15 cellular contexts compared by ENCODE assay signal in the genomic region with DNA sequence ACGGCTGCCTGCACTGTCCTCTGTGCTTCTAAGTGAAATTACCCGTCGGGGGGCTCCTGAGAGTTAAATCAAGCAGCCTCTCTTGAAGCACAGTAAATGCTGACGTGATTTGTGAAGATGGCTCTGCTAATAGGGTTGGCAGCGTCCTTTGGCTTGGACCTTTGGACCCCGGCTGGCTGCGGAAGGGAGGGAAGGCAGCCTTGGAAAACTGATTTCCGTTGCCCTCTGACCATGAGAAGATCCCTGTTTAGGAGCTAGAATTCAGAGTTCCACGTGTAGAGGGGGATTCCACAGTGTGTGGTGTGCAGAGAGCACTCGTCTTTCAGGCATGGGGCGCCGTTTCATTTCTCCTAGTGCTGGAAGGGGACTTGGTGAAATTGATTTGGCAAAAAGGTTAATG.
DNase-seq lines count a peak whose midpoint lies in the region; ATAC-seq and TF ChIP-seq lines count a peak whose summit lies in the region.
"Had no signal": no experiment of that assay in that cellular context is flagged by ENCODE, and none has a peak within 500 bp of the region (broad histone marks: within the 10 kb centered on the region; RNA-seq: fewer than 3 reads in every experiment).

No MANE protein-coding gene starts in this region.

- no peaks in the 10 kb centered on the region for H3K27me3 Mint-ChIP-seq in CD4-positive, alpha-beta T cell
- H3K27me3 Mint-ChIP-seq in T-helper 17 cell (no peaks in the 10 kb centered on the region), nephron progenitor cell (ENCODE audit: low read depth, poor library complexity) (peaks cover 1% of the 10 kb centered on the region)
- H3K27me3 Mint-ChIP-seq: CD4-positive, CD25-positive, alpha-beta regulatory T cell had no signal

- intact Hi-C loops in CD4-positive, alpha-beta T cell (cut with DNase I, micrococcal nuclease), result no loop called here

- peak overlapping the region; percentile 96 for H3K27ac Mint-ChIP-seq in CD4-positive, alpha-beta T cell
- H3K27ac Mint-ChIP-seq in T-helper 17 cell, result peak overlapping the region; percentile 99
- H3K27ac Mint-ChIP-seq in nephron progenitor cell, result peak overlapping the region; percentile 11
- H3K27ac Mint-ChIP-seq: GM23338 had no signal

- no peak for TF ChIP-seq CTCF in CD4-positive, alpha-beta T cell (IDR thresholded peaks at IDR 0.05)
- TF ChIP-seq CTCF in nephron progenitor cell (IDR thresholded peaks at IDR 0.05), result no peak

- H3K9me3 Mint-ChIP-seq in CD4-positive, alpha-beta T cell, result no peaks in the 10 kb centered on the region
- no peaks in the 10 kb centered on the region for H3K9me3 Mint-ChIP-seq in nephron progenitor cell
- H3K9me3 Mint-ChIP-seq: CD4-positive, CD25-positive, alpha-beta regulatory T cell; GM23338 had no signal

- no peak for DNase-seq in CD4-positive, alpha-beta T cell
- DNase-seq in T-helper 17 cell, result no peak
- DNase-seq in left lobe of liver (ENCODE audit: low spot score), result peak; percentile 60
- no peak for DNase-seq in nephron progenitor cell
- DNase-seq in anterior cingulate cortex (lab: John Stamatoyannopoulos, UW), result no peak
- DNase-seq in midbrain (lab: John Stamatoyannopoulos, UW), result no peak
- DNase-seq: 8988T; CD4-positive, CD25-positive, alpha-beta regulatory T cell; DMS79; H7 had no signal

- no peak overlapping the region for H3K27ac ChIP-seq in CD4-positive, alpha-beta T cell (ENCODE audit: low read depth, low read length)
- H3K27ac ChIP-seq: BLaER1 treated with 17β-estradiol and CSF1 and Interleukin-3, amounts not matched to agents 10 nM and 100 nM; HL-60 had no signal

- no peaks in the 10 kb centered on the region for H3K27me3 ChIP-seq in CD4-positive, alpha-beta T cell (ENCODE audit: control insufficient read depth, insufficient read depth, low read length)
- H3K27me3 ChIP-seq: BLaER1 treated with 17β-estradiol and CSF1 and Interleukin-3, amounts not matched to agents 10 nM and 100 nM had no signal

- no peaks in the 10 kb centered on the region for H3K9me3 ChIP-seq in CD4-positive, alpha-beta T cell (ENCODE audit: control insufficient read depth, low read length)
- H3K9me3 ChIP-seq in T-helper 17 cell (ENCODE audit: control insufficient read depth, low read length, poor library complexity, severe bottlenecking), result no peaks in the 10 kb centered on the region
- H3K9me3 ChIP-seq: BLaER1 treated with 17β-estradiol and CSF1 and Interleukin-3, amounts not matched to agents 10 nM and 100 nM had no signal

- no peak overlapping the region for H3K4me3 Mint-ChIP-seq in CD4-positive, alpha-beta T cell
- no peak overlapping the region for H3K4me3 Mint-ChIP-seq in T-helper 17 cell
- no peak overlapping the region for H3K4me3 Mint-ChIP-seq in nephron progenitor cell
- H3K4me3 Mint-ChIP-seq: GM23338 had no signal

- no peaks in the 10 kb centered on the region for H3K36me3 Mint-ChIP-seq in CD4-positive, alpha-beta T cell (ENCODE audit: low read depth)
- H3K36me3 Mint-ChIP-seq in T-helper 17 cell (ENCODE audit: low read depth) (no peaks in the 10 kb centered on the region), nephron progenitor cell (ENCODE audit: low read depth) (no peaks in the 10 kb centered on the region)
- H3K36me3 Mint-ChIP-seq: CD4-positive, CD25-positive, alpha-beta regulatory T cell had no signal

- CTCF ChIA-PET in CD4-positive, alpha-beta T cell (lab: Charles Lee), result no interaction called here

- POLR2A ChIA-PET in CD4-positive, alpha-beta T cell (lab: Charles Lee), result no interaction called here

- ATAC-seq in CD4-positive, alpha-beta T cell (ENCODE audit: poor library complexity), result no peak
- ATAC-seq in T-helper 17 cell (no peak), left lobe of liver (peak; percentile 89), GM21526 (IDR thresholded peaks at IDR 0.05; ENCODE audit: low FRiP score, unreplicated experiment) (no peak)
- ATAC-seq: GM12878, GM23338 had no signal

- peaks cover 29% of the 10 kb centered on the region for H3K4me1 Mint-ChIP-seq in CD4-positive, alpha-beta T cell (ENCODE audit: low read depth)
- peaks cover 22% of the 10 kb centered on the region for H3K4me1 Mint-ChIP-seq in T-helper 17 cell
- H3K4me1 Mint-ChIP-seq in nephron progenitor cell, result peaks cover 50% of the 10 kb centered on the region
- H3K4me1 Mint-ChIP-seq: GM23338 had no signal

Comparison
In these comparisons a context has a peak if more than half of its experiments do, and no peak if none do; other contexts are left out.
1. H3K27ac Mint-ChIP-seq: peak in every context shown above with its lines; median percentile 99 in T-helper 17 cell; 96 in CD4-positive, alpha-beta T cell; 11 in nephron progenitor cell.